7 cellular contexts compared by ENCODE assay signal in the genomic region with DNA sequence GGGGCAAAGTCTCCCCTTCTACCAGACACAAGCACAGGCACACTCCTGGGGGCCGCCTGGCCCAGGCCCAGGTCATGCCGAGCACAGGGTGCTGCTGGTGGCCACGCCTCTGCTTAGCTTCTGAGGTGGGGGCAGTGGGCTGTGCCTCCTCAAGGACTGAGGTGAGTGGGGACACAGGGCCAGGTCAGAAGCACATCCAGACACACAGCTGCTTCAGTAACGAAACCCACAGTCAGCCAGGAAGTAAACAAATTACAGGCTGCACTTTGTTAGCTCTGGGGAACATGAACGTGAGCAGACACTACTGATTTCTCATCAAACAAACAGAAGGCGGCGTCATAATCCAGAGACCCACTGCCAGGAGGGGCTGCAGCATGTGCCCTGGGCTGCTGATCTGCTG.
A peak's percentile ranks its signal among the peaks of the same experiment; 100 is the strongest.
DNase-seq lines count a peak whose midpoint lies in the region; ATAC-seq, FAIRE-seq and TF ChIP-seq lines count a peak whose summit lies in the region.

No MANE protein-coding gene starts in this region.

- H3K9me3 Mint-ChIP-seq in chondrocyte (ENCODE audit: low read depth), result no peaks in the 10 kb centered on the region

- no peaks in the 10 kb centered on the region for H3K79me2 ChIP-seq in HepG2 (ENCODE audit: insufficient read depth, low read length)

- H3K4me3 ChIP-seq in HepG2 (replicated peaks in 1 of 3; ENCODE audit: insufficient read depth in 1 of 3, low read depth in 2 of 3, low read length in 3 of 3), result peak overlapping the region in 1 of 3 experiments; percentile 38; a peak in 1 of 6 replicates

- TF ChIP-seq POLR2A in HepG2 (IDR thresholded peaks at IDR 0.05; ENCODE audit: insufficient read depth in 1 of 2, low read depth in 2 of 2, low read length in 2 of 2), result no peak

- ATAC-seq in GM18517 (IDR thresholded peaks at IDR 0.05; ENCODE audit: unreplicated experiment) (peak; percentile 67), HepG2 (peak; percentile 52)

- H3K27me3 Mint-ChIP-seq in chondrocyte (ENCODE audit: low read depth), result no peaks in the 10 kb centered on the region

- TF ChIP-seq CTCF in HepG2 (CRISPR knock-in tag; IDR thresholded peaks at IDR 0.05) (peak; percentile 44), chondrocyte (IDR thresholded peaks at IDR 0.05) (no peak)

- H3K4me2 ChIP-seq in HepG2 (ENCODE audit: low read depth, low read length), result peak overlapping the region; percentile 66

- no peaks in the 10 kb centered on the region for H3K36me3 Mint-ChIP-seq in chondrocyte (ENCODE audit: low read depth)

- 9% methylated on average over 4 of the region's 7 CpGs for WGBS in HepG2 (ENCODE audit: low lambda C conversion rate)

- TF ChIP-seq RAD21 in HepG2 (CRISPR knock-in tag; IDR thresholded peaks at IDR 0.05), result no peak

- no TSS peak for BruUV-seq in HepG2 (replicated peaks; lab: Mats Ljungman, UMichigan)

- no peak overlapping the region for H3K4me3 Mint-ChIP-seq in chondrocyte (ENCODE audit: unreplicated experiment)

- H3K27ac ChIP-seq in HepG2 (ENCODE audit: extremely low read length, insufficient read depth, low read length), result peak overlapping the region; percentile 34

- POLR2A ChIA-PET in HepG2 (lab: Yijun Ruan, JAX), result no interaction called here

- in situ Hi-C loops in HepG2 (cut with HindIII; ENCODE audit: extremely low pct_ligation_motif_present, low pct_unique_long_range_greater_than_20kb), result no loop called here

- H3K4me1 Mint-ChIP-seq in chondrocyte (ENCODE audit: low read depth), result peaks cover 14% of the 10 kb centered on the region

- H3K36me3 ChIP-seq in HepG2 (replicated peaks in 1 of 2; ENCODE audit: control insufficient read depth in 1 of 2, insufficient read depth in 2 of 2, low read length in 2 of 2), result no peaks in the 10 kb centered on the region

- H4K20me1 ChIP-seq in HepG2 (ENCODE audit: insufficient read depth, low read length), result no peaks in the 10 kb centered on the region

- H3K4me1 ChIP-seq in HepG2 (ENCODE audit: insufficient read depth, low read length), result peaks cover 46% of the 10 kb centered on the region

- peak; percentile 81 for FAIRE-seq in HepG2 (lab: Jason Lieb, UNC)

- H3K9me3 ChIP-seq in HepG2 (ENCODE audit: low read length), result no peaks in the 10 kb centered on the region

- no peak overlapping the region for H2AFZ ChIP-seq in HepG2 (ENCODE audit: low read length)

- intact Hi-C loops in HepG2 (cut with micrococcal nuclease; ENCODE audit: unreplicated experiment), result no loop called here

- no peak overlapping the region for H3K27ac Mint-ChIP-seq in chondrocyte (ENCODE audit: unreplicated experiment)

- TF ChIP-seq EP300 in HepG2 (IDR thresholded peaks at IDR 0.05; ENCODE audit: low read depth in 2 of 2, low read length in 2 of 2) (peak in 1 of 2 experiments; percentile 38; a peak in 1 of 4 replicates), HepG2 (CRISPR knock-in tag; IDR thresholded peaks at IDR 0.05; ENCODE audit: borderline replicate concordance) (no peak)

- H3K27me3 ChIP-seq in HepG2 (ENCODE audit: control insufficient read depth in 1 of 2, insufficient read depth in 2 of 2, low read length in 2 of 2), result no peaks in the 10 kb centered on the region

- DNase-seq in H4 (ENCODE audit: low spot score) (peak; percentile 78), NCI-H2029 (lab: John Stamatoyannopoulos, UW) (peak; percentile 83), HepG2 (ENCODE audit: low spot score) (peak; percentile 65), chondrocyte (ENCODE audit: low spot score) (no peak), A172 (ENCODE audit: low spot score) (no peak), NCI-H524 (lab: John Stamatoyannopoulos, UW) (no peak)

- CTCF ChIA-PET in HepG2 (lab: Yijun Ruan, JAX; ENCODE audit: low intra/inter-chr PET ratio, low total read pairs), result no interaction called here

- peak overlapping the region; percentile 3; the same call in 1 of the 2 replicates for H3K9ac ChIP-seq in HepG2 (ENCODE audit: insufficient read depth, low read depth, low read length)

TF ChIP-seq in HepG2, 621 proteins besides CTCF, POLR2A, EP300 and RAD21 (continues in another document):
- no peak for TF ChIP-seq NKX3-1 (CRISPR knock-in tag; IDR thresholded peaks at IDR 0.05)
- TF ChIP-seq PHF5A (CRISPR knock-in tag; IDR thresholded peaks at IDR 0.05; ENCODE audit: low read depth, unreplicated experiment), result no peak
- no peak for TF ChIP-seq CC2D1A (CRISPR knock-in tag; IDR thresholded peaks at IDR 0.05)
- TF ChIP-seq GPBP1L1 (CRISPR knock-in tag; IDR thresholded peaks at IDR 0.05), result no peak
- no peak for TF ChIP-seq GATAD2A (CRISPR knock-in tag; IDR thresholded peaks at IDR 0.05)
- no peak for TF ChIP-seq CREB3 (CRISPR knock-in tag; IDR thresholded peaks at IDR 0.05)
- TF ChIP-seq, protein P1, sequence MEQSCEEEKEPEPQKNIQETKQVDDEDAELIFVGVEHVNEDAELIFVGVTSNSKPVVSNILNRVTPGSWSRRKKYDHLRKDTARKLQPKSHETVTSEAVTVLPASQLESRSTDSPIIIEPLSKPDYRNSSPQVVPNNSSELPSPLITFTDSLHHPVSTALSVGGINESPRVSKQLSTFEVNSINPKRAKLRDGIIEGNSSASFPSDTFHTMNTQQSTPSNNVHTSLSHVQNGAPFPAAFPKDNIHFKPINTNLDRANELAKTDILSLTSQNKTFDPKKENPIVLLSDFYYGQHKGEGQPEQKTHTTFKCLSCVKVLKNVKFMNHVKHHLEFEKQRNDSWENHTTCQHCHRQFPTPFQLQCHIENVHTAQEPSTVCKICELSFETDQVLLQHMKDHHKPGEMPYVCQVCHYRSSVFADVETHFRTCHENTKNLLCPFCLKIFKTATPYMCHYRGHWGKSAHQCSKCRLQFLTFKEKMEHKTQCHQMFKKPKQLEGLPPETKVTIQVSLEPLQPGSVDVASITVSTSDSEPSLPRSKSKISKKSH (CRISPR knock-in tag; IDR thresholded peaks at IDR 0.05; ENCODE audit: borderline replicate concordance), result no peak
- TF ChIP-seq, protein P2, sequence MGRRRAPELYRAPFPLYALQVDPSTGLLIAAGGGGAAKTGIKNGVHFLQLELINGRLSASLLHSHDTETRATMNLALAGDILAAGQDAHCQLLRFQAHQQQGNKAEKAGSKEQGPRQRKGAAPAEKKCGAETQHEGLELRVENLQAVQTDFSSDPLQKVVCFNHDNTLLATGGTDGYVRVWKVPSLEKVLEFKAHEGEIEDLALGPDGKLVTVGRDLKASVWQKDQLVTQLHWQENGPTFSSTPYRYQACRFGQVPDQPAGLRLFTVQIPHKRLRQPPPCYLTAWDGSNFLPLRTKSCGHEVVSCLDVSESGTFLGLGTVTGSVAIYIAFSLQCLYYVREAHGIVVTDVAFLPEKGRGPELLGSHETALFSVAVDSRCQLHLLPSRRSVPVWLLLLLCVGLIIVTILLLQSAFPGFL (CRISPR knock-in tag; IDR thresholded peaks at IDR 0.05), result no peak
- TF ChIP-seq, protein P3, sequence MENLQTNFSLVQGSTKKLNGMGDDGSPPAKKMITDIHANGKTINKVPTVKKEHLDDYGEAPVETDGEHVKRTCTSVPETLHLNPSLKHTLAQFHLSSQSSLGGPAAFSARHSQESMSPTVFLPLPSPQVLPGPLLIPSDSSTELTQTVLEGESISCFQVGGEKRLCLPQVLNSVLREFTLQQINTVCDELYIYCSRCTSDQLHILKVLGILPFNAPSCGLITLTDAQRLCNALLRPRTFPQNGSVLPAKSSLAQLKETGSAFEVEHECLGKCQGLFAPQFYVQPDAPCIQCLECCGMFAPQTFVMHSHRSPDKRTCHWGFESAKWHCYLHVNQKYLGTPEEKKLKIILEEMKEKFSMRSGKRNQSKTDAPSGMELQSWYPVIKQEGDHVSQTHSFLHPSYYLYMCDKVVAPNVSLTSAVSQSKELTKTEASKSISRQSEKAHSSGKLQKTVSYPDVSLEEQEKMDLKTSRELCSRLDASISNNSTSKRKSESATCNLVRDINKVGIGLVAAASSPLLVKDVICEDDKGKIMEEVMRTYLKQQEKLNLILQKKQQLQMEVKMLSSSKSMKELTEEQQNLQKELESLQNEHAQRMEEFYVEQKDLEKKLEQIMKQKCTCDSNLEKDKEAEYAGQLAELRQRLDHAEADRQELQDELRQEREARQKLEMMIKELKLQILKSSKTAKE (CRISPR knock-in tag; IDR thresholded peaks at IDR 0.05; ENCODE audit: borderline replicate concordance), result peak; percentile 77; the same call in 1 of the 2 replicates
- no peak for TF ChIP-seq ZNF207 (IDR thresholded peaks at IDR 0.05; ENCODE audit: borderline replicate concordance)
- peak; percentile 85 for TF ChIP-seq SALL1 (CRISPR knock-in tag; IDR thresholded peaks at IDR 0.05)
- TF ChIP-seq MTA3 (CRISPR knock-in tag; IDR thresholded peaks at IDR 0.05), result no peak
- no peak for TF ChIP-seq ZNF34 (CRISPR knock-in tag; IDR thresholded peaks at IDR 0.05; ENCODE audit: borderline replicate concordance)
- TF ChIP-seq PAWR (CRISPR knock-in tag; IDR thresholded peaks at IDR 0.05; ENCODE audit: borderline replicate concordance), result no peak
- TF ChIP-seq ZNF317 (CRISPR knock-in tag; IDR thresholded peaks at IDR 0.05), result 0 out of 2 replicates have a peak, but pooled peaks have one; percentile 47
- TF ChIP-seq FOXA3 (CRISPR knock-in tag; IDR thresholded peaks at IDR 0.05), result peak; percentile 45
- TF ChIP-seq ZNF670 (CRISPR knock-in tag; IDR thresholded peaks at IDR 0.05; ENCODE audit: borderline replicate concordance), result no peak
- no peak for TF ChIP-seq MAFK (conservative IDR thresholded peaks at IDR 0.05 in 1 of 2, IDR thresholded peaks at IDR 0.05 in 1 of 2; ENCODE audit: low read length in 2 of 2)
- no peak for TF ChIP-seq ZNF543 (CRISPR knock-in tag; IDR thresholded peaks at IDR 0.05)
- TF ChIP-seq ZNF230 (CRISPR knock-in tag; IDR thresholded peaks at IDR 0.05), result no peak

Comparison
In these comparisons a context has a peak if more than half of its experiments do, and no peak if none do; other contexts are left out.
1. DNase-seq: peak in H4 (single experiment), NCI-H2029 (single experiment) and HepG2 (single experiment); none in chondrocyte (single experiment), A172 (single experiment) and NCI-H524 (0 of 2).